29 cellular contexts compared by ENCODE assay signal in the genomic region with DNA sequence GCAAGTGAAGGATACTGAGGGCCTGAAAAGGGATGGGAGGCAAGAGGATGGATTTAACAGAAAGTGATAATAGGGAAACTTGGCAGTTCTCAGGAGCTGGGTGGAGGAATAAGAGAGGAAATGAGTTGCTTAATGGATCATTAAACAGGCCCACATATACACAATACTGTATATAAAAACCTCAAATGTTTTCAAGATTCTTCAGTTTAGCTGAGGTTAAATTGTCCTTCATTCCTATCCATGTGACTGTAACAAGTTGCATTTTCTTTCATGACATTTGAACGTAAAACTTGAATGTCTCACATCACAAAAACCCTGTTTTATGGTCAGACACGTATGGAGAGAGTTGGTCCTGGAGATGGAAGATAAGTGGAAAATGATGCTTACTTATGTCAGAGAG.
"Had no signal": no experiment of that assay in that cellular context is flagged by ENCODE, and none has a peak within 500 bp of the region (broad histone marks: within the 10 kb centered on the region; RNA-seq: fewer than 3 reads in every experiment).

No MANE protein-coding gene starts in this region.

- H3K79me2 ChIP-seq: hepatocyte had no signal

- H3K4me3 Mint-ChIP-seq: activated CD4-positive, alpha-beta memory T cell treated with anti-CD3 and anti-CD28 coated beads for 36 hours; activated CD4-positive, alpha-beta T cell treated with anti-CD3 and anti-CD28 coated beads, Interleukin-2, amount 10 ng/mL, durations not matched to agents 24 days and 14 days; activated T-helper 1 cell treated with anti-CD3 and anti-CD28 coated beads, Interleukin-12 subunit alpha, Interleukin-12 subunit beta, Interleukin-2, Interleukin-4 antibody, amounts not matched to agents 30 ng/mL and 10 ng/mL and 1 ng/mL, durations not matched to agents 14 hours and 24 hours and 36 hours; immature natural killer cell; natural killer cell treated with Interleukin-12 subunit alpha and Interleukin-12 subunit beta and Interleukin-15 and Interleukin-18, amount 100 ng/mL, for 72 hours had no signal

- H3K36me3 Mint-ChIP-seq: activated CD4-positive, alpha-beta memory T cell treated with anti-CD3 and anti-CD28 coated beads for 36 hours; natural killer cell treated with Interleukin-12 subunit alpha and Interleukin-12 subunit beta and Interleukin-15 and Interleukin-18, amount 100 ng/mL, for 72 hours had no signal

- H3K27me3 ChIP-seq: gastrocnemius medialis, hepatocyte, right lobe of liver, transverse colon, uterus had no signal

- DNase-seq: activated CD4-positive, alpha-beta memory T cell treated with anti-CD3 and anti-CD28 coated beads for 36 hours; activated CD4-positive, alpha-beta T cell treated with anti-CD3 and anti-CD28 coated beads, Interleukin-2, amount 10 ng/mL, durations not matched to agents 24 days and 14 days; activated CD4-positive, CD25-positive, alpha-beta regulatory T cell treated with anti-CD3 and anti-CD28 coated beads, Interleukin-2, amount 50 U/mL, for 72 hours; activated CD8-positive, alpha-beta memory T cell treated with anti-CD3 and anti-CD28 coated beads, Interleukin-2, amount 50 U/mL, for 4 hours; activated effector memory CD4-positive, alpha-beta T cell treated with anti-CD3 and anti-CD28 coated beads, Interleukin-2, amount 50 U/mL, for 16 hours; activated naive CD4-positive, alpha-beta T cell treated with anti-CD3 and anti-CD28 coated beads, Interleukin-2, amount 50 U/mL, for 16 hours; activated T-cell treated with anti-CD3 and anti-CD28 coated beads, Interleukin-2, amount 50 U/mL, for 1 hour; amniotic stem cell; dermis blood vessel endothelial cell; effector CD4-positive, alpha-beta T cell; gastrocnemius medialis; immature natural killer cell; kidney; left ventricle myocardium inferior; mucosa of descending colon; posterior cingulate gyrus; right lobe of liver; stimulated activated CD4-positive, alpha-beta T cell treated with anti-CD3 and anti-CD28 coated beads, Interleukin-2, amount 100 ng/mL, for 48 hours; stimulated activated naive CD4-positive, alpha-beta T cell treated with Interleukin-2 at 50 U/mL for 16 hours; T-helper 2 cell; transverse colon; uterus had no signal

- H3K36me3 ChIP-seq: gastrocnemius medialis, left ventricle myocardium inferior, right lobe of liver, transverse colon, uterus had no signal

- H3K9me3 ChIP-seq: gastrocnemius medialis, left ventricle myocardium inferior, mucosa of descending colon, right lobe of liver, transverse colon, uterus had no signal

- H3K27me3 Mint-ChIP-seq: activated CD4-positive, alpha-beta memory T cell treated with anti-CD3 and anti-CD28 coated beads for 36 hours; activated CD4-positive, alpha-beta T cell treated with anti-CD3 and anti-CD28 coated beads, Interleukin-2, amount 10 ng/mL, durations not matched to agents 24 days and 14 days; natural killer cell treated with Interleukin-12 subunit alpha and Interleukin-12 subunit beta and Interleukin-15 and Interleukin-18, amount 100 ng/mL, for 72 hours had no signal

- H3K4me1 ChIP-seq: gastrocnemius medialis, left ventricle myocardium inferior, right lobe of liver, uterus had no signal

- H3K27ac Mint-ChIP-seq: activated CD4-positive, alpha-beta memory T cell treated with anti-CD3 and anti-CD28 coated beads for 36 hours; activated CD4-positive, alpha-beta T cell treated with anti-CD3 and anti-CD28 coated beads, Interleukin-2, amount 10 ng/mL, durations not matched to agents 24 days and 14 days; activated T-helper 1 cell treated with anti-CD3 and anti-CD28 coated beads, Interleukin-12 subunit alpha, Interleukin-12 subunit beta, Interleukin-2, Interleukin-4 antibody, amounts not matched to agents 30 ng/mL and 10 ng/mL and 1 ng/mL, durations not matched to agents 14 hours and 24 hours and 36 hours had no signal

- H3K9me3 Mint-ChIP-seq: activated CD4-positive, alpha-beta memory T cell treated with anti-CD3 and anti-CD28 coated beads for 36 hours; natural killer cell treated with Interleukin-12 subunit alpha and Interleukin-12 subunit beta and Interleukin-15 and Interleukin-18, amount 100 ng/mL, for 72 hours had no signal

- H3K4me2 ChIP-seq: hepatocyte had no signal

- H3K4me3 ChIP-seq: gastrocnemius medialis, hepatocyte, left ventricle myocardium inferior, lung, mucosa of descending colon, right lobe of liver, transverse colon, uterus had no signal

- H3K27ac ChIP-seq: epithelial cell of prostate, gastrocnemius medialis, hepatocyte, left ventricle myocardium inferior, right lobe of liver, transverse colon, uterus had no signal

- ATAC-seq: gastrocnemius medialis; mucosa of descending colon; natural killer cell treated with Interleukin-12 subunit alpha and Interleukin-12 subunit beta and Interleukin-15 and Interleukin-18, amount 100 ng/mL, for 72 hours; right lobe of liver had no signal

- FAIRE-seq: colon, endometrium, kidney had no signal

- H2AFZ ChIP-seq: hepatocyte had no signal
